8 cellular contexts compared by ENCODE assay signal in the genomic region with DNA sequence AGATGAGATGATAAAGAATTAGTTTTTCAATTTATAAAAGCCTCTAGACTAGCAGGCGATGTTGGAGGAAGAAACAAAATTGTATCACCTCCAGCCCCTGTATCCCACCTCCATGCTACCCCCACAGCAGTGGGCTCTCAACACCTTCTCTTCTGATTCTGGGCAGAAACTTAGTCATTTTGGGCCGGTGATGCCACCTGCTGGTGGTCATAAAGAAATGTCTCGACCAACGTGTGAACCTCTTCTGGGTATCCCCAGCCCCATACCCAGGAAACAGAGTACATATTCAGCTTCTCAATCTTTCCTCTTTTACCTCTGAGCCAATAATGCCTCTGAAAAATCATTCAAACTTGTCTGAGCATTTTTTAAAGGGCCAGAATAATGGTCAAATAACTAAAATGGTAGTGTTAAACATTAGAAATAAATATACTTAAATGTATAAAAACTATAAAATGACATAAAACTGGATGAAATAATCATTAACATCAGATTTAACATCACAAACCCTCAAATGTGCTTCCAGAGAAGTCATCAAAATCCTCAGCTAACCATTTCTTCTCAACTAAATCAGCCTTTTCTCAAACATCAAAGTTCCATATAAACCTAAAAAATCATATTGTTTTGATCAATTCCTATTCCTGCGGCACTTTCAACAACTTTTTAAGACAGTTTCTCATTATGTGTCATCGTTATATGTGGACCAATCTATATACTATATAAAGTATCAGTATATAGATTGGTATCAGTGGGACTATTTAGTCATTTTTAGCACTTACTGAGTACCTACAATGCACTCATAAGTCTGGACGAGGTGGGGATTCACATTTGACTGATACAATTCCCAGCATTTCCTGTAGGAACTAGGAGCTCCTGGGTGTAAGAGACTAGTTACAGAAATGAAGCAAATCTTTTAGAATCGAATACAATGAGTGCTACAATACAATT.
DNase-seq lines count a peak whose midpoint lies in the region; ATAC-seq, FAIRE-seq and TF ChIP-seq lines count a peak whose summit lies in the region.

No MANE protein-coding gene starts in this region.

- H3K27me3 Mint-ChIP-seq in T-helper 2 cell treated with Interferon-gamma antibody and Interleukin-4, amounts not matched to agents 5 μg/mL and 100 μg/mL, for 36 hours (ENCODE audit: low read depth), result no peaks in the 10 kb centered on the region
- H3K27me3 Mint-ChIP-seq in astrocyte (ENCODE audit: low read depth, unreplicated experiment), result no peaks in the 10 kb centered on the region

- H3K9me3 Mint-ChIP-seq in T-helper 2 cell treated with Interferon-gamma antibody and Interleukin-4, amounts not matched to agents 5 μg/mL and 100 μg/mL, for 36 hours, result no peaks in the 10 kb centered on the region
- no peaks in the 10 kb centered on the region for H3K9me3 Mint-ChIP-seq in astrocyte (ENCODE audit: unreplicated experiment)

- no peak overlapping the region for H3K4me3 ChIP-seq in NB4 (ENCODE audit: low read depth, low read length)
- no peak overlapping the region for H3K4me3 ChIP-seq in astrocyte (ENCODE audit: insufficient read depth, low read depth, low read length)

- no peaks in the 10 kb centered on the region for H3K4me1 ChIP-seq in astrocyte (ENCODE audit: insufficient read depth, low read length)

- no peak overlapping the region for H3K27ac Mint-ChIP-seq in T-helper 2 cell treated with Interferon-gamma antibody and Interleukin-4, amounts not matched to agents 5 μg/mL and 100 μg/mL, for 36 hours
- no peak overlapping the region for H3K27ac Mint-ChIP-seq in astrocyte (ENCODE audit: unreplicated experiment)

- H3K9ac ChIP-seq in astrocyte (ENCODE audit: low read length), result no peak overlapping the region

- no peak overlapping the region for H3K27ac ChIP-seq in astrocyte (ENCODE audit: low read depth, low read length)

- DNase-seq in NB4 (ENCODE audit: low read depth) (peak; percentile 81), astrocyte (ENCODE audit: low read depth) (peak; percentile 31), iPS DF 4.7 (ENCODE audit: extremely low read depth, low spot score) (peak; percentile 46)
- peak; percentile 44 for DNase-seq in T-helper 2 cell treated with Interferon-gamma antibody and Interleukin-4, amounts not matched to agents 5 μg/mL and 100 μg/mL, for 36 hours (ENCODE audit: low spot score)
- peak; percentile 45 for DNase-seq in stimulated activated CD4-positive, alpha-beta T cell treated with anti-CD3 and anti-CD28 coated beads, Interleukin-12 subunit alpha, Interleukin-12 subunit beta, amount 100 ng/mL, for 4 hours

- no peaks in the 10 kb centered on the region for H3K27me3 ChIP-seq in astrocyte (ENCODE audit: insufficient read depth, low read length)

- ATAC-seq in GM18505 (IDR thresholded peaks at IDR 0.05; ENCODE audit: unreplicated experiment) (no peak), GM18511 (IDR thresholded peaks at IDR 0.05; ENCODE audit: unreplicated experiment) (no peak)

- peaks cover 42% of the 10 kb centered on the region for H4K20me1 ChIP-seq in astrocyte (ENCODE audit: insufficient read depth, low read length)

- no peak for FAIRE-seq in astrocyte (lab: Jason Lieb, UNC)

- H3K9me3 ChIP-seq in astrocyte (ENCODE audit: insufficient read depth, low read depth, low read length), result no peaks in the 10 kb centered on the region

- TF ChIP-seq CTCF in GM12873 (IDR thresholded peaks at IDR 0.05; ENCODE audit: insufficient read depth, low read depth, low read length, missing control alignments), result peak; percentile 79
- peak; percentile 90 for TF ChIP-seq CTCF in NB4 (IDR thresholded peaks at IDR 0.05; ENCODE audit: low read depth, low read length)
- TF ChIP-seq CTCF in astrocyte (IDR thresholded peaks at IDR 0.05; ENCODE audit: insufficient read depth, low read depth, low read length), result peak; percentile 78

- peaks cover 24% of the 10 kb centered on the region for H3K36me3 ChIP-seq in astrocyte (ENCODE audit: insufficient read depth, low read length)

- H3K4me2 ChIP-seq in astrocyte (ENCODE audit: low read length), result no peak overlapping the region

- H3K36me3 Mint-ChIP-seq in T-helper 2 cell treated with Interferon-gamma antibody and Interleukin-4, amounts not matched to agents 5 μg/mL and 100 μg/mL, for 36 hours (ENCODE audit: low read depth), result peaks cover 15% of the 10 kb centered on the region
- peaks cover 7% of the 10 kb centered on the region for H3K36me3 Mint-ChIP-seq in astrocyte (ENCODE audit: low read depth, unreplicated experiment)

- H2AFZ ChIP-seq in astrocyte (ENCODE audit: low read depth, low read length), result no peak overlapping the region

- TF ChIP-seq POLR2A in NB4 (IDR thresholded peaks at IDR 0.05; ENCODE audit: extremely low read depth, insufficient read length) (no peak), GM18505 (IDR thresholded peaks at IDR 0.05; ENCODE audit: borderline replicate concordance, extremely low read depth, insufficient read depth, insufficient read length) (no peak)

- H3K4me3 Mint-ChIP-seq in T-helper 2 cell treated with Interferon-gamma antibody and Interleukin-4, amounts not matched to agents 5 μg/mL and 100 μg/mL, for 36 hours, result no peak overlapping the region
- no peak overlapping the region for H3K4me3 Mint-ChIP-seq in astrocyte (ENCODE audit: unreplicated experiment)

- H3K79me2 ChIP-seq in astrocyte (ENCODE audit: insufficient read depth, low read length), result peaks cover 6% of the 10 kb centered on the region

- peaks cover 6% of the 10 kb centered on the region for H3K4me1 Mint-ChIP-seq in T-helper 2 cell treated with Interferon-gamma antibody and Interleukin-4, amounts not matched to agents 5 μg/mL and 100 μg/mL, for 36 hours (ENCODE audit: low read depth)
- H3K4me1 Mint-ChIP-seq in astrocyte (ENCODE audit: low read depth, unreplicated experiment), result no peaks in the 10 kb centered on the region

Comparison
In these comparisons a context has a peak if more than half of its experiments do, and no peak if none do; other contexts are left out.
1. DNase-seq: peak in every context shown above with its lines; median percentile 81 in NB4; 46 in iPS DF 4.7; 45 in stimulated activated CD4-positive, alpha-beta T cell treated with anti-CD3 and anti-CD28 coated beads, Interleukin-12 subunit alpha, Interleukin-12 subunit beta, amount 100 ng/mL, for 4 hours; 44 in T-helper 2 cell treated with Interferon-gamma antibody and Interleukin-4, amounts not matched to agents 5 μg/mL and 100 μg/mL, for 36 hours; 31 in astrocyte.